ENCODE assay signal across 8 cellular contexts in the genomic region with DNA sequence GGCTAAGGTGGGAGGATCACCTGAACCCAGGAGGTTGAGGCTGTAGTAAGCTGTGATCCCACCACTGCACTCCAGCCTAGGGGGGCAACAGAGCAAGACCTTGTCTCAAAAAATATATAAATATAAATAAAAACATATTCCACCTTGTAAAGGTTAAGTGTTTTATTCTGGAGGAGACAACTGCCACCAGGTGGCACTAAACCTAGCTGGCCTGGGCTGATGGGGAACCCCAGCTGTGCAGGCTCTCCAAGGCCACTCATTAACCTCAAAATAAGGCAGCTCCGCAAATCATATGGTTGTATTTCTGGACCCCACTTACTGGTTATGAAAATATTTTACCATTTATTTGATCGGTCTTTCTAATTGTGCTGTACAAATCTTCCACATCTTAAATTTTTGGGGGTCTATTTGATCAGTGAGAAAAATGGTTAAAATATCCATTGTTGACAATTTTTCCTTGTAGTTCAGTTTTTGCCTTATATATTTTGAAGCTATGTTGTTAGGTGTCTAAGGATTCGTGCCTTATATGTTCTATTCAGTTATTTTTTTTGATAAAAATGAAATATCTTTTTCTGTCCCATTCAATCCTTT. TPM values are rescaled to one million over a fixed set of nuclear protein-coding genes. Genes with fewer than 3 reads are reported as not detected.
DNase-seq lines count a peak whose midpoint lies in the region; ATAC-seq and TF ChIP-seq lines count a peak whose summit lies in the region.

No MANE protein-coding gene starts in this region.

- POLR2A ChIA-PET in PC-3 (lab: Charles Lee; ENCODE audit: unreplicated experiment): interaction anchor here (0.7 to 1.0 kb wide), 2 partner anchors 53 to 105 kb away, joined by 3 to 9 read pairs; no protein-coding TSS in a partner anchor

- H3K36me3 ChIP-seq in PC-3 (ENCODE audit: low read depth, low read length) (no peaks in the 10 kb centered on the region), osteoblast (ENCODE audit: insufficient read depth, low read length) (no peaks in the 10 kb centered on the region)

- H4K20me1 ChIP-seq in PC-3 (ENCODE audit: low read length): no peaks in the 10 kb centered on the region
- H4K20me1 ChIP-seq in osteoblast (ENCODE audit: insufficient read depth, low read length): no peaks in the 10 kb centered on the region

- H3K27me3 ChIP-seq in PC-3 (ENCODE audit: low read length) (no peaks in the 10 kb centered on the region), osteoblast (ENCODE audit: insufficient read depth, low read length) (no peaks in the 10 kb centered on the region)

- H3K79me2 ChIP-seq in PC-3 (ENCODE audit: low read length) (no peaks in the 10 kb centered on the region), osteoblast (ENCODE audit: insufficient read depth, low read length) (no peaks in the 10 kb centered on the region)

- H3K27ac ChIP-seq in PC-3 (ENCODE audit: low read length) (no peak overlapping the region), osteoblast (ENCODE audit: low read depth, low read length) (no peak overlapping the region)

- H3K4me1 Mint-ChIP-seq in Calu3 (ENCODE audit: low read depth, unreplicated experiment) (peaks cover 8% of the 10 kb centered on the region), type B pancreatic cell (ENCODE audit: unreplicated experiment) (peaks cover 6% of the 10 kb centered on the region)

- peaks cover 6% of the 10 kb centered on the region for H3K36me3 Mint-ChIP-seq in Calu3 (ENCODE audit: insufficient read depth, unreplicated experiment)
- no peaks in the 10 kb centered on the region for H3K36me3 Mint-ChIP-seq in type B pancreatic cell

- BruUV-seq in Calu3 (replicated peaks; lab: Mats Ljungman, UMichigan) (no TSS peak), PC-3 (replicated peaks; lab: Mats Ljungman, UMichigan) (no TSS peak)

- H3K9ac ChIP-seq in PC-3 (ENCODE audit: low read length): no peak overlapping the region

- no peaks in the 10 kb centered on the region for H3K9me2 ChIP-seq in PC-3 (replicated peaks; ENCODE audit: low read length)

- peak; percentile 71 for DNase-seq in Calu3
- DNase-seq in HT-29 (ENCODE audit: low spot score): peak; percentile 73
- peak; percentile 85 for DNase-seq in PC-3
- DNase-seq in activated T-cell treated with anti-CD3 and anti-CD28 coated beads, Interleukin-2, amount 50 U/mL, for 1 hour: peak; percentile 68
- peak; percentile 70 for DNase-seq in fibroblast of peridontal ligament (ENCODE audit: extremely low read depth)
- DNase-seq in osteoblast (ENCODE audit: insufficient read length, low spot score, missing footprints): peak; percentile 69
- DNase-seq in type B pancreatic cell (ENCODE audit: extremely low spot score, unreplicated experiment): peak; percentile 67
- no peak for DNase-seq in mesenteric fat pad (ENCODE audit: low spot score)

- no peak overlapping the region for H3K4me3 Mint-ChIP-seq in Calu3 (ENCODE audit: low read depth, unreplicated experiment)
- H3K4me3 Mint-ChIP-seq in type B pancreatic cell: no peak overlapping the region

- peak; percentile 68 for ATAC-seq in PC-3

- peak; percentile 51 for TF ChIP-seq CTCF in Calu3 (IDR thresholded peaks at IDR 0.05; ENCODE audit: unreplicated experiment)
- TF ChIP-seq CTCF in PC-3 (conservative IDR thresholded peaks at IDR 0.05; ENCODE audit: low read depth, low read length): peak; percentile 84
- TF ChIP-seq CTCF in osteoblast (IDR thresholded peaks at IDR 0.05; ENCODE audit: extremely low read depth, low read depth, low read length): peak; percentile 79
- TF ChIP-seq CTCF in type B pancreatic cell (conservative IDR thresholded peaks at IDR 0.05): peak; percentile 92

- H3K4me3 ChIP-seq in PC-3 (ENCODE audit: low read length) (no peak overlapping the region), osteoblast (ENCODE audit: insufficient read depth, low read length) (no peak overlapping the region)

- H3K4me1 ChIP-seq in PC-3 (ENCODE audit: insufficient read depth, low read length) (peaks cover 4% of the 10 kb centered on the region; the same call in 1 of the 2 replicates), osteoblast (ENCODE audit: insufficient read depth, low read length) (peaks cover 7% of the 10 kb centered on the region)

- H2AFZ ChIP-seq in PC-3 (ENCODE audit: low read length) (no peak overlapping the region), osteoblast (ENCODE audit: low read length) (no peak overlapping the region)

- intact Hi-C loops in Calu3 (cut with micrococcal nuclease; ENCODE audit: unreplicated experiment) (loop anchor here (1.0 kb wide), 1 partner anchor 104 kb away; no protein-coding TSS in a partner anchor), PC-3 (cut with micrococcal nuclease) (loop anchor here (1.0 to 5.0 kb wide), 4 partner anchors 53 to 253 kb away; no protein-coding TSS in a partner anchor)

- no peaks in the 10 kb centered on the region for H3K9me3 Mint-ChIP-seq in Calu3 (ENCODE audit: low read depth, unreplicated experiment)
- H3K9me3 Mint-ChIP-seq in type B pancreatic cell: no peaks in the 10 kb centered on the region

- no peaks in the 10 kb centered on the region for H3F3A ChIP-seq in PC-3 (ENCODE audit: low read length, unreplicated experiment)

- H3K27me3 Mint-ChIP-seq in Calu3 (ENCODE audit: unreplicated experiment) (no peaks in the 10 kb centered on the region), type B pancreatic cell (peaks cover 6% of the 10 kb centered on the region)

- H3K9me3 ChIP-seq in PC-3 (ENCODE audit: low read length) (no peaks in the 10 kb centered on the region), osteoblast (ENCODE audit: low read depth, low read length) (no peaks in the 10 kb centered on the region)

- H3K27ac Mint-ChIP-seq in Calu3 (ENCODE audit: unreplicated experiment): no peak overlapping the region
- H3K27ac Mint-ChIP-seq in type B pancreatic cell: no peak overlapping the region

- H3K4me2 ChIP-seq in PC-3 (ENCODE audit: low read length) (no peak overlapping the region), osteoblast (ENCODE audit: insufficient read depth, low read length) (no peak overlapping the region)

- CTCF ChIA-PET in Calu3 (lab: Charles Lee): interaction anchor here (0.6 to 4.1 kb wide), 8 partner anchors 13 to 456 kb away, joined by 3 to 78 read pairs (median 3); no protein-coding TSS in a partner anchor
- CTCF ChIA-PET in PC-3 (lab: Charles Lee): interaction anchor here (0.6 to 7.9 kb wide), 11 partner anchors 12 to 253 kb away, joined by 3 to 296 read pairs (median 5); no protein-coding TSS in a partner anchor

RNA-seq across cellular contexts. Expression of a gene that starts 8.5 kb away (rescaled TPM):
- total RNA-seq in Calu3 (2022) (3.6 and 4.4 TPM in 2 replicates), PC-3 (2014; rRNA removed) (not detected in 2 replicates), osteoblast (6.5 and 8.5 TPM in 2 replicates), type B pancreatic cell (ENCODE audit: low replicate concordance) (1.2 TPM in 1 of 2 replicates, not detected in the other), mesenteric fat pad (75.2 TPM)
- total RNA-seq in HT-29 (2014; rRNA removed; shearing (Covaris generic)): 0.21 and 0.64 TPM in 2 replicates

RNA-seq across cellular contexts. Expression of a gene that starts 30.8 kb away (rescaled TPM):
- total RNA-seq in Calu3 (2022) (0.47 and 0.61 TPM in 2 replicates), PC-3 (2014; rRNA removed) (0.77 and 1.2 TPM in 2 replicates), osteoblast (0.36 and 0.88 TPM in 2 replicates), type B pancreatic cell (ENCODE audit: low replicate concordance) (0.45 and 4.2 TPM in 2 replicates), mesenteric fat pad (0.90 TPM)
- 0.10 TPM in 1 of 2 replicates, not detected in the other for total RNA-seq in HT-29 (2014; rRNA removed; shearing (Covaris generic))

RNA-seq across cellular contexts. Expression of a gene that starts 56.3 kb away (rescaled TPM):
- not detected in 2 replicates for total RNA-seq in Calu3 (2022)
- total RNA-seq in HT-29 (2014; rRNA removed; shearing (Covaris generic)): not detected in 2 replicates
- 0.06 TPM in 1 of 2 replicates, not detected in the other for total RNA-seq in PC-3 (2014; rRNA removed)
- under 0.01 TPM in 1 of 2 replicates, not detected in the other for total RNA-seq in osteoblast
- 0.39 TPM in 1 of 2 replicates, not detected in the other for total RNA-seq in type B pancreatic cell (ENCODE audit: low replicate concordance)
- total RNA-seq in mesenteric fat pad: 27.1 TPM

Comparison
In these comparisons a context has a peak if more than half of its experiments do, and no peak if none do; other contexts are left out.
1. RNA of a gene that starts 56.3 kb away (total RNA-seq): 27.1 TPM in mesenteric fat pad (single experiment); 0.39 TPM in type B pancreatic cell, not detected in Calu3, not detected in HT-29, 0.06 TPM in PC-3 and under 0.01 TPM in osteoblast; every median in the first group is over 10 times any median in the second.
2. Peak in every context shown above with its lines, with median percentiles within 50 percentile points of each other: CTCF ChIP-seq.